Comparison of ENCODE assay signal across 9 cellular contexts in the genomic region with DNA sequence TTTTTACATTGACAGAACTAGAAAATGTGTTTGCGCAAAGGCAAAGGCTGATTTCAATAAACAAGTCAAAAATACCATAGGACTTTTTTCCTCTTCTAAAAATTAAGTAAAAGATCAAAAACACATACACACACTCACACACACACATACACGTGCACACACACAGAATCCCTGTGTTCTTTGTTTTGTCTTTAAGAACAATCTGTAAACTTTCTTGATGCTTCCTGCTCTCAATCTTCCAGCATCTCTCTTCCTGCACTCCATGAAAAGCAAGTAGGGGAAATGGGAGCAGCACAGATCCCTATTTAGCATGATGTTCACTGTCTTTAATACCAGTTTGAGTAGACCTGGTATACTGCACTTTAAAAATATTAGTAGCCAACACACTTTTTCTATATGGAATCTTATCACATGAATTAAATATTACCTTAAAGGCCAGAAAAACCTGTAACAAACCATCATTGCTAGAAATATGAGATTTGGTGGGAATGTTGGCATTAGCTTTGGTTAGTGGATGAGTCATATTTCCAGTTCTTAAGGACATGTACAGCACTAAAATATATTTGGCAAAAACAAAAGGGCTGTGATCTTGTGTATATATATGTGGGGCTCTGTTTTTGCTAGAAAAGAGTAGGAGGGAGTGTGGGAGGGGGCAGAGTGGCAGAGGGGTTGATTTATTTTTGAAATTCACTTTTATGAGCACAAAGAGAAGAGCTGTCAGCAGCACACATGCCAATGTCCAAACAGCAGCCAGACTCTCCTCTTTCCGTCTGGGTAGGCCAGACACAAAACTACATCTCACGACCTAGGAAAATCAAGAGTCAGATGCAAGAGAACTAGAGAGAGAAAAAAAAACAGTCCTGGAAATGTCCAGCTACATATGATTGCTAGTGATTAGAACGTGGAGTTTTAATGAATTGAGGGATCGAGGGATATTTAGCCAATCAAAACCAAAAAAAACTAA. TPM values are rescaled to one million over a fixed set of nuclear protein-coding genes. Genes with fewer than 3 reads are reported as not detected.
DNase-seq lines count a peak whose midpoint lies in the region; ATAC-seq and TF ChIP-seq lines count a peak whose summit lies in the region.
"Had no signal": no experiment of that assay in that cellular context is flagged by ENCODE, and none has a peak within 500 bp of the region (broad histone marks: within the 10 kb centered on the region; RNA-seq: fewer than 3 reads in every experiment).

No MANE protein-coding gene starts in this region.

- no peak for ATAC-seq in GM19463 (IDR thresholded peaks at IDR 0.05; ENCODE audit: unreplicated experiment)
- ATAC-seq: T-cell had no signal

- H3K4me3 ChIP-seq in WI38 (ENCODE audit: low read depth, low read length) = peak overlapping the region; percentile 5; the same call in 1 of the 2 replicates
- H3K4me3 ChIP-seq in fibroblast of pulmonary artery (replicated peaks; ENCODE audit: low read depth, low read length) = no peak overlapping the region

- no peak for TF ChIP-seq CTCF in WI38 (IDR thresholded peaks at IDR 0.05; ENCODE audit: low read depth, low read length)
- TF ChIP-seq CTCF in fibroblast of pulmonary artery (IDR thresholded peaks at IDR 0.05; ENCODE audit: low read length, missing control alignments) = no peak

- DNase-seq in ELR (ENCODE audit: low read depth) (peak; percentile 54), fibroblast of pulmonary artery (ENCODE audit: low read depth) (peak; percentile 61), renal cortical epithelial cell (ENCODE audit: low read depth) (peak; percentile 48), NCI-H774 (lab: John Stamatoyannopoulos, UW) (no peak), GF-D8 (lab: John Stamatoyannopoulos, UW) (no peak), nucleus accumbens (lab: John Stamatoyannopoulos, UW) (no peak)
- DNase-seq: T-cell had no signal

RNA-seq across cellular contexts. Expression of a gene that starts 4.6 kb away (rescaled TPM):
- total RNA-seq in renal cortical epithelial cell = 104 and 124 TPM in 2 replicates

Comparison
In these comparisons a context has a peak if more than half of its experiments do, and no peak if none do; other contexts are left out.
1. DNase-seq: peak in ELR (single experiment), fibroblast of pulmonary artery (single experiment) and renal cortical epithelial cell (single experiment); none in NCI-H774 (single experiment), GF-D8 (single experiment) and nucleus accumbens (0 of 56).